17 cellular contexts compared by ENCODE assay signal in the genomic region with DNA sequence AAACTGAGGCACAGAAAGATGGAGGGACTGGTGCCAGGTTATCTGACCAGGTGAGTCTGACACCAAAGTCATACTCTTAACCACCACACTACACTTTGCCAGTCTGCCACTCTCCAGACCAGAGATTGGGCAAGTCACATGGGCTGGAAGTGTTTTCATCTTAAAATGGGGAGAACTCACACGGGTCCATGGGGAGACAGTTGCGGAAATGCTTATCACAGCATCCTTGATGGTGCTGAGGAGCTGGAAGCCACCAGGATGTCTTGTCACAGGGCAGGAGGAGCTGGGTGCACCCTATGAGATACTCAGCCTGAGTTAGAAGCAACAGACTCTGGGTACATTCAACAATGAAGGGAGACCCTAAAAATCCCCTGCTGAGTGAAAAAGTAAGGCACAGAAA. TPM values are rescaled to one million over a fixed set of nuclear protein-coding genes. Genes with fewer than 3 reads are reported as not detected.
A peak's percentile ranks its signal among the peaks of the same experiment; 100 is the strongest.
DNase-seq lines count a peak whose midpoint lies in the region; ATAC-seq and TF ChIP-seq lines count a peak whose summit lies in the region.
"Had no signal": no experiment of that assay in that cellular context is flagged by ENCODE, and none has a peak within 500 bp of the region (broad histone marks: within the 10 kb centered on the region; RNA-seq: fewer than 3 reads in every experiment).

No MANE protein-coding gene starts in this region.

- H3K27me3 ChIP-seq in GM23338 (ENCODE audit: insufficient read depth) (no peaks in the 10 kb centered on the region), SJSA1 (replicated peaks) (no peaks in the 10 kb centered on the region), esophagus muscularis mucosa (no peaks in the 10 kb centered on the region), tibial artery (no peaks in the 10 kb centered on the region), spleen (replicated peaks in 1 of 7) (peaks cover 0 to 24% (median 0%) of the 10 kb centered on the region in 7 donors)
- H3K27me3 ChIP-seq: Peyer's patch had no signal

- no peaks in the 10 kb centered on the region for H3K36me3 ChIP-seq in GM23338 (ENCODE audit: insufficient read depth)
- no peaks in the 10 kb centered on the region for H3K36me3 ChIP-seq in SJSA1
- peaks cover 0 to 38% (median 3%) of the 10 kb centered on the region in 4 donors for H3K36me3 ChIP-seq in esophagus muscularis mucosa
- H3K36me3 ChIP-seq in tibial artery: peaks cover 0 to 66% (median 5%) of the 10 kb centered on the region in 3 donors
- H3K36me3 ChIP-seq in spleen: no peaks in the 10 kb centered on the region
- H3K36me3 ChIP-seq: Peyer's patch had no signal

- no peak for ATAC-seq in GM23338

- no peak for TF ChIP-seq EP300 in esophagus muscularis mucosa (IDR thresholded peaks at IDR 0.05)

- no peaks in the 10 kb centered on the region for H3K27me3 Mint-ChIP-seq in GM23338 (ENCODE audit: insufficient read depth, low read depth, poor library complexity)

- no peak overlapping the region for H3K4me3 ChIP-seq in GM23338
- H3K4me3 ChIP-seq in SJSA1: no peak overlapping the region
- H3K4me3 ChIP-seq in esophagus muscularis mucosa: peak overlapping the region; percentile 48 to 68 (median 52)
- peak overlapping the region; percentile 55 to 63 for H3K4me3 ChIP-seq in tibial artery
- H3K4me3 ChIP-seq in spleen: peak overlapping the region in 1 of 8 donors; percentile 2
- H3K4me3 ChIP-seq: K562 had no signal

- H2AFZ ChIP-seq in GM23338: peak overlapping the region; percentile 59

- H3F3A ChIP-seq in GM23338 (replicated peaks; ENCODE audit: low read depth): no peaks in the 10 kb centered on the region

- no peak overlapping the region for H3K27ac Mint-ChIP-seq in GM23338

- H3K4me3 Mint-ChIP-seq in GM23338: no peak overlapping the region
- H3K4me3 Mint-ChIP-seq: CD14-positive monocyte had no signal

- H3K4me1 ChIP-seq in GM23338 (ENCODE audit: insufficient read depth) (no peaks in the 10 kb centered on the region), SJSA1 (replicated peaks) (peaks cover 85% of the 10 kb centered on the region), esophagus muscularis mucosa (peaks cover 8 to 65% (median 31%) of the 10 kb centered on the region in 4 donors), tibial artery (peaks cover 0 to 53% (median 16%) of the 10 kb centered on the region in 4 donors), spleen (peaks cover 0 to 45% (median 17%) of the 10 kb centered on the region in 6 donors)
- H3K4me1 ChIP-seq: Peyer's patch had no signal

- H3K4me2 ChIP-seq in GM23338: no peak overlapping the region

- 80% methylated on average over 1 of the region's 2 CpGs for WGBS in esophagus muscularis mucosa
- 78 to 94% (median 88%) methylated on average over 2 of the region's 2 CpGs for WGBS in spleen, 5 donors

- H3K9me3 ChIP-seq in SJSA1 (replicated peaks) (no peaks in the 10 kb centered on the region), esophagus muscularis mucosa (no peaks in the 10 kb centered on the region), tibial artery (no peaks in the 10 kb centered on the region), spleen (no peaks in the 10 kb centered on the region)
- H3K9me3 ChIP-seq: Peyer's patch had no signal

- TF ChIP-seq CTCF in GM23338 (conservative IDR thresholded peaks at IDR 0.05; ENCODE audit: low read depth in 2 of 2) (no peak), esophagus muscularis mucosa (IDR thresholded peaks at IDR 0.05) (no peak), tibial artery (IDR thresholded peaks at IDR 0.05) (no peak), spleen (IDR thresholded peaks at IDR 0.05 in 8 of 11, conservative IDR thresholded peaks at IDR 0.05 in 3 of 11) (no peak)

- no peaks in the 10 kb centered on the region for H4K20me1 ChIP-seq in GM23338 (replicated peaks; ENCODE audit: insufficient read depth)

- no peaks in the 10 kb centered on the region for H3K9me2 ChIP-seq in GM23338 (ENCODE audit: insufficient read depth)

- no peaks in the 10 kb centered on the region for H3K9me3 Mint-ChIP-seq in GM23338

- H3K36me3 Mint-ChIP-seq in GM23338 (ENCODE audit: low read depth): no peaks in the 10 kb centered on the region
- H3K36me3 Mint-ChIP-seq: CD14-positive monocyte had no signal

- H3K27ac ChIP-seq in GM23338 (ENCODE audit: low read depth) (no peak overlapping the region), SJSA1 (peak overlapping the region; percentile 37), esophagus muscularis mucosa (replicated peaks in 1 of 4) (peak overlapping the region in 3 of 4 donors; percentile 11 to 52 (median 44)), tibial artery (no peak overlapping the region), spleen (no peak overlapping the region)
- H3K27ac ChIP-seq: Peyer's patch had no signal

- DNase-seq in GM23338 (ENCODE audit: low spot score) (no peak), SJSA1 (ENCODE audit: low read depth in 1 of 2, low spot score in 2 of 2) (no peak), esophagus muscularis mucosa (ENCODE audit: extremely low spot score) (peak; percentile 77), tibial artery (no peak), spleen (no peak), anterior cingulate cortex (lab: John Stamatoyannopoulos, UW) (no peak), COLO668 (lab: John Stamatoyannopoulos, UW; ENCODE audit: unreplicated experiment) (no peak)
- DNase-seq: COR-L47, DMS 273 treated with DMSO at 0.1 percent for 48 hours, DND-41, H7, NCI-H1105 treated with DMSO at 0.1 percent for 48 hours, NCI-H1694 treated with DMSO at 0.1 percent for 48 hours, Peyer's patch had no signal

- peaks cover 13% of the 10 kb centered on the region for H3K4me1 Mint-ChIP-seq in GM23338

- intact Hi-C loops in esophagus muscularis mucosa (cut with DNase I) (loop anchor here (2.0 to 5.0 kb wide), 3 partner anchors 68 to 362 kb away; no protein-coding TSS in a partner anchor), tibial artery (cut with DNase I; ENCODE audit: low total_unique reads) (loop anchor here (2.0 to 5.0 kb wide), 2 partner anchors 130 to 362 kb away; no protein-coding TSS in a partner anchor), spleen (cut with DNase I; ENCODE audit: low total_unique reads) (loop anchor here (5.0 to 10.0 kb wide), 3 partner anchors 127 to 544 kb away; no protein-coding TSS in a partner anchor)

- no peak for TF ChIP-seq POLR2A in esophagus muscularis mucosa (IDR thresholded peaks at IDR 0.05; ENCODE audit: low read depth)
- TF ChIP-seq POLR2A in spleen (IDR thresholded peaks at IDR 0.05): no peak

- H3K79me2 ChIP-seq in GM23338 (replicated peaks; ENCODE audit: insufficient read depth): no peaks in the 10 kb centered on the region

TF ChIP-seq in GM23338, 12 proteins besides CTCF, POLR2A, EP300 and RAD21 (continues in another document):
- no peak for TF ChIP-seq POLR2AphosphoS5 (IDR thresholded peaks at IDR 0.05; ENCODE audit: low read depth)
- TF ChIP-seq JUNB (IDR thresholded peaks at IDR 0.05; ENCODE audit: unreplicated experiment): no peak
- TF ChIP-seq, protein P1, sequence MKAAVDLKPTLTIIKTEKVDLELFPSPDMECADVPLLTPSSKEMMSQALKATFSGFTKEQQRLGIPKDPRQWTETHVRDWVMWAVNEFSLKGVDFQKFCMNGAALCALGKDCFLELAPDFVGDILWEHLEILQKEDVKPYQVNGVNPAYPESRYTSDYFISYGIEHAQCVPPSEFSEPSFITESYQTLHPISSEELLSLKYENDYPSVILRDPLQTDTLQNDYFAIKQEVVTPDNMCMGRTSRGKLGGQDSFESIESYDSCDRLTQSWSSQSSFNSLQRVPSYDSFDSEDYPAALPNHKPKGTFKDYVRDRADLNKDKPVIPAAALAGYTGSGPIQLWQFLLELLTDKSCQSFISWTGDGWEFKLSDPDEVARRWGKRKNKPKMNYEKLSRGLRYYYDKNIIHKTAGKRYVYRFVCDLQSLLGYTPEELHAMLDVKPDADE (IDR thresholded peaks at IDR 0.05): no peak
- TF ChIP-seq ZNF114 (CRISPR knock-in tag; IDR thresholded peaks at IDR 0.05): no peak
- no peak for TF ChIP-seq EZH2phosphoT487 (IDR thresholded peaks at IDR 0.05; ENCODE audit: unreplicated experiment)
- no peak for TF ChIP-seq EZH2 (IDR thresholded peaks at IDR 0.05; ENCODE audit: low read depth, unreplicated experiment)
- no peak for TF ChIP-seq NANOG (IDR thresholded peaks at IDR 0.05; ENCODE audit: borderline replicate concordance)

RNA-seq across cellular contexts. Expression of a gene that starts 4.8 kb away (rescaled TPM):
- 0.35 TPM in 1 of 2 replicates, not detected in the other for total RNA-seq in GM23338 (2014; rRNA removed; shearing (Covaris generic))
- polyA plus RNA-seq in GM23338 (2016; fragmentation: Nextera tagmentation; extraction: Ambion mirVana): 0.06 TPM in 1 of 2 replicates, not detected in the other
- total RNA-seq in SJSA1 (2014; rRNA removed; shearing (Covaris generic)): 1.3 and 2.1 TPM in 2 replicates
- total RNA-seq in esophagus muscularis mucosa: 100 to 1,000 TPM in 3 of 4 donors, 10 to 100 TPM in 1; 76.0 to 320 (median 135) TPM
- 100 to 1,000 TPM in 1 of 7 donors, 10 to 100 TPM in 6; 34.2 to 147 (median 49.5) TPM for total RNA-seq in spleen
- 1 to 10 TPM; 2.5 to 6.7 (median 3.1) TPM for polyA plus RNA-seq in spleen
- total RNA-seq: G401, H7, K562 had no signal
- polyA plus RNA-seq: CD14-positive monocyte, K562 had no signal

Comparison
In these comparisons a context has a peak if more than half of its experiments do, and no peak if none do; other contexts are left out.
1. H3K27ac ChIP-seq: peak in SJSA1 (single experiment) and esophagus muscularis mucosa (3 of 4); none in GM23338 (single experiment), tibial artery (0 of 2) and spleen (0 of 8).
2. H3K4me3 ChIP-seq: peak in esophagus muscularis mucosa (4 of 4) and tibial artery (2 of 2); none in GM23338 (single experiment) and SJSA1 (single experiment).
3. RNA of a gene that starts 4.8 kb away (total RNA-seq): 76.0 to 320 TPM in esophagus muscularis mucosa and 34.2 to 147 TPM in spleen; 1.3 to 2.1 TPM in SJSA1 and 0.35 TPM in GM23338; every median in the first group is over 10 times any median in the second.